Comparison of ENCODE assay signal across 31 cellular contexts in the genomic region with DNA sequence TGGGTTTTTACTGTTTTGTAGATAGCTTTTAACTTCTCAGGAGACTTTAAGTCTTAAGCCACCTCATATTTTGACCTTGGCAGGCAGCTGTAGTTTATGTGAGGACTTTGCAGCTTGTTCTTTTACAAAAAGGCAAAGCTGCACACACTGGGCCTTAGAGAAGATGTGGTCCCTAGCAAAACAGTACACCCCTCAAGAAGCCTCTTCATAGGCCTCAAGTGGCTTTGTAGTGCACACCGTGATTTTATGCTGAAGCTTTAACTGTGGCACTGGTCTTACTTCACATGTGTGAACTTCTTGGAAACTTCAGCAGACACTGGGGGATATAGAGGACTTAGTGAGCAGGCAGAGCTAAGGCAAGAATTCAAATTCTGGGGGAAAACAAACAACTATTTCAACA.
"Had no signal": no experiment of that assay in that cellular context is flagged by ENCODE, and none has a peak within 500 bp of the region (broad histone marks: within the 10 kb centered on the region; RNA-seq: fewer than 3 reads in every experiment).

No MANE protein-coding gene starts in this region.

- DNase-seq: hypothalamus; immature natural killer cell; kidney; left colon; left ventricle myocardium inferior; naive thymus-derived CD8-positive, alpha-beta T cell; occipital lobe; ovary; posterior cingulate gyrus; retina; right cardiac atrium; stimulated activated CD4-positive, alpha-beta T cell treated with anti-CD3 and anti-CD28 coated beads, Interleukin-12 subunit alpha, Interleukin-12 subunit beta, amount 100 ng/mL, for 4 hours; stimulated activated CD4-positive, alpha-beta T cell treated with anti-CD3 and anti-CD28 coated beads, Interleukin-15, amount 100 ng/mL, for 24 hours; stimulated activated CD4-positive, alpha-beta T cell treated with anti-CD3 and anti-CD28 coated beads, Interleukin-2, amount 100 ng/mL, for 24 hours; stimulated activated CD4-positive, alpha-beta T cell treated with anti-CD3 and anti-CD28 coated beads, Interleukin-4, amount 100 ng/mL, for 24 hours; stimulated activated naive CD4-positive, alpha-beta T cell had no signal

- H3K9me3 Mint-ChIP-seq: immature natural killer cell; memory B cell; naive thymus-derived CD8-positive, alpha-beta T cell; nephron; stimulated activated effector memory CD8-positive, alpha-beta T cell treated with anti-CD3 and anti-CD28 coated beads, Interleukin-12 subunit alpha, Interleukin-12 subunit beta, amount 100 ng/mL, for 72 hours; stimulated activated naive CD8-positive, alpha-beta T cell treated with anti-CD3 and anti-CD28 coated beads, Interleukin-15, Interleukin-2, amounts not matched to agents 100 ng/mL and 50 ng/mL, for 24 hours; type B pancreatic cell had no signal

- H3K27me3 Mint-ChIP-seq: type B pancreatic cell had no signal

- H3K27me3 ChIP-seq: neutrophil, ovary, suprapubic skin, tibial nerve, vagina had no signal

- H3K4me1 Mint-ChIP-seq: immature natural killer cell; memory B cell; naive thymus-derived CD8-positive, alpha-beta T cell; nephron; neural crest cell; stimulated activated effector memory CD8-positive, alpha-beta T cell treated with anti-CD3 and anti-CD28 coated beads, Interleukin-12 subunit alpha, Interleukin-12 subunit beta, amount 100 ng/mL, for 72 hours had no signal

- H3K27ac Mint-ChIP-seq: immature natural killer cell; memory B cell; naive thymus-derived CD8-positive, alpha-beta T cell; nephron; stimulated activated effector memory CD8-positive, alpha-beta T cell treated with anti-CD3 and anti-CD28 coated beads, Interleukin-12 subunit alpha, Interleukin-12 subunit beta, amount 100 ng/mL, for 72 hours; stimulated activated naive CD8-positive, alpha-beta T cell treated with anti-CD3 and anti-CD28 coated beads, Interleukin-15, Interleukin-2, amounts not matched to agents 100 ng/mL and 50 ng/mL, for 24 hours; type B pancreatic cell had no signal

- H3K9me3 ChIP-seq: left ventricle myocardium inferior, neutrophil, ovary, prostate gland, suprapubic skin, thoracic aorta, tibial nerve, vagina had no signal

- H3K4me1 ChIP-seq: left ventricle myocardium inferior, prostate gland, suprapubic skin, tibial nerve, vagina had no signal

- H3K36me3 ChIP-seq: left ventricle myocardium inferior, neutrophil, ovary, prostate gland, suprapubic skin, thoracic aorta, tibial nerve, vagina had no signal

- H3K4me3 ChIP-seq: left ventricle myocardium inferior, lung, ovary, prostate gland, skin epidermis, suprapubic skin, thoracic aorta, tibial nerve, vagina had no signal

- H3K36me3 Mint-ChIP-seq: immature natural killer cell; memory B cell; naive thymus-derived CD8-positive, alpha-beta T cell; stimulated activated effector memory CD8-positive, alpha-beta T cell treated with anti-CD3 and anti-CD28 coated beads, Interleukin-12 subunit alpha, Interleukin-12 subunit beta, amount 100 ng/mL, for 72 hours; type B pancreatic cell had no signal

- H3K27ac ChIP-seq: left ventricle myocardium inferior, neutrophil, ovary, prostate gland, skin epidermis, suprapubic skin, thoracic aorta, tibial nerve, vagina had no signal

- H3K4me3 Mint-ChIP-seq: immature natural killer cell; memory B cell; naive thymus-derived CD8-positive, alpha-beta T cell; nephron; neural crest cell; stimulated activated effector memory CD8-positive, alpha-beta T cell treated with anti-CD3 and anti-CD28 coated beads, Interleukin-12 subunit alpha, Interleukin-12 subunit beta, amount 100 ng/mL, for 72 hours; stimulated activated naive CD8-positive, alpha-beta T cell treated with anti-CD3 and anti-CD28 coated beads, Interleukin-15, Interleukin-2, amounts not matched to agents 100 ng/mL and 50 ng/mL, for 24 hours; type B pancreatic cell had no signal

- ATAC-seq: left colon; naive thymus-derived CD8-positive, alpha-beta T cell; right cardiac atrium; sciatic nerve; stimulated activated effector memory CD8-positive, alpha-beta T cell treated with anti-CD3 and anti-CD28 coated beads, Interleukin-12 subunit alpha, Interleukin-12 subunit beta, amount 100 ng/mL, for 72 hours had no signal
